In the genomic region with DNA sequence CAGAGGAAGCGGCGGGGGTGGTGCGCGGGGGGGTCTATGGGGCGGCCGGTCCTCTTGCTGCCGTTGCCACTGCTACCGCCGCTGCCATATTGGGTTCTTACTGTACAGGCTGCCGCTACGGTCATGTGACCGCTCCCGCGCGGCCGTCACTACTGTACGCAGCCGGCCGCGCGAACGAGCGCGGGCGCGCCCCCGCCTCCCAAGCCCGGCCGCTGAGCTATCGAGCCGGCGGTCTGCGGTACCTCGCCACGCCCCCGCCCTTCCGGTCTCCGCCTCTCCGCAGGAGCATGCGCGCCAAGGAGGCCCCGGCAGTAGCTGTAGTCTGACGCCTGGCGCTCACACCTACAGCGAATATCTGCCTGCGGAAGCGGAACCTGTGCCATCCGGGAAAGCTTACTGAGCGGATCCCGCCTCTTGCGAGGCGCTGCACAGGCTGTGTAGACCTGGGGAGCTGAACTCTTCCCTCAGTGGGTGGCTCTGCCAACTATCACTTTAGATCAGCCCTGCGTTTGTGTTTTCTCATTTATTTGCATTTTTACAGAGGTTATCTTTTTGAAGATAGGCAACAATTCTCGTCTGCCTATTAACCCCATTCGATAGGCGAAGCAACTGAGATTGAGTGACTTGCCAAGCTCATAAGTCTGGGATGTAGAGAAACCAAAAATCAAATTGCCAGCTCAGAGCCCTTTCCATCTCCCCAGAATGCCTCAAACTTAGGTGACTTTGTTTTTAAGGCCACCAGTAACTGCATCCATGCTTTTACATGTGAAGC, we compare ENCODE assay signal across 8 cellular contexts. TPM values are rescaled to one million over a fixed set of nuclear protein-coding genes. Genes with fewer than 3 reads are reported as not detected.
DNase-seq lines count a peak whose midpoint lies in the region; ATAC-seq and TF ChIP-seq lines count a peak whose summit lies in the region.

A gene (minus strand): TSS at position 127 of the 772 bp plus-strand sequence. CDS start 265 bp downstream, outside the sequence.

- H3K27ac ChIP-seq in colonic mucosa (peak within 1 kb of the TSS; percentile 97), layer of hippocampus (ENCODE audit: low read depth, low read length) (peak within 1 kb of the TSS; percentile 90)

- no peaks in the 10 kb centered on the region; the same call in none of the 2 replicates for H3K4me1 ChIP-seq in BE2C
- peaks cover 10% of the 10 kb centered on the region for H3K4me1 ChIP-seq in colonic mucosa

- H3K9ac ChIP-seq in colonic mucosa (ENCODE audit: low read depth in 2 of 2, low read length in 2 of 2), result peak within 1 kb of the TSS; percentile 82 to 95

- DNase-seq in BE2C (peak; percentile 99), GM19240 (ENCODE audit: insufficient read length, low spot score) (peak; percentile 70), NCI-H526 (lab: John Stamatoyannopoulos, UW) (peak; percentile 90 to 99), colonic mucosa (peak; percentile 97)
- peak; percentile 98 for DNase-seq in activated CD4-positive, alpha-beta T cell treated with anti-CD3 and anti-CD28 coated beads for 48 hours
- DNase-seq in stimulated activated CD4-positive, alpha-beta T cell treated with anti-CD3 and anti-CD28 coated beads, Interleukin-1b, Interleukin-23, amount 100 ng/mL, for 4 hours (ENCODE audit: low read depth in 2 of 2), result peak; percentile 95 to 96

- peak; percentile 85 for ATAC-seq in HG03460 (IDR thresholded peaks at IDR 0.05; ENCODE audit: unreplicated experiment)

- H3K27me3 ChIP-seq in BE2C (no peaks in the 10 kb centered on the region), colonic mucosa (no peaks in the 10 kb centered on the region), layer of hippocampus (ENCODE audit: control insufficient read depth, insufficient read depth, low read length) (no peaks in the 10 kb centered on the region)

- H3K9me3 ChIP-seq in BE2C, result no peaks in the 10 kb centered on the region
- H3K9me3 ChIP-seq in colonic mucosa, result no peaks in the 10 kb centered on the region

- TF ChIP-seq CTCF in BE2C (IDR thresholded peaks at IDR 0.05; ENCODE audit: low read depth, low read length) (peak; percentile 10; the same call in 1 of the 2 replicates), colonic mucosa (IDR thresholded peaks at IDR 0.05) (no peak)

- H3K4me3 ChIP-seq in BE2C (ENCODE audit: low read depth, low read length), result peak within 1 kb of the TSS; percentile 96
- H3K4me3 ChIP-seq in colonic mucosa, result peak within 1 kb of the TSS; percentile 90

- intact Hi-C loops in colonic mucosa (cut with DNase I), result no loop called here

- H3K36me3 ChIP-seq in BE2C (peaks cover 3% of the 10 kb centered on the region; the same call in 1 of the 2 replicates), colonic mucosa (no peaks in the 10 kb centered on the region)

RNA-seq across cellular contexts. Expression of the gene that starts here (rescaled TPM):
- polyA plus RNA-seq in BE2C (2012; ENCODE audit: insufficient read depth, insufficient read length, low read depth), result 9.9 TPM
- 10 to 100 TPM; 28.6 to 32.7 TPM for total RNA-seq in colonic mucosa

Comparison
In these comparisons a context has a peak if more than half of its experiments do, and no peak if none do; other contexts are left out.
1. Peak in every context shown above with its lines: DNase-seq, ATAC-seq, H3K4me3 ChIP-seq and H3K27ac ChIP-seq.